ENCODE assay signal across 8 cellular contexts in the genomic region with DNA sequence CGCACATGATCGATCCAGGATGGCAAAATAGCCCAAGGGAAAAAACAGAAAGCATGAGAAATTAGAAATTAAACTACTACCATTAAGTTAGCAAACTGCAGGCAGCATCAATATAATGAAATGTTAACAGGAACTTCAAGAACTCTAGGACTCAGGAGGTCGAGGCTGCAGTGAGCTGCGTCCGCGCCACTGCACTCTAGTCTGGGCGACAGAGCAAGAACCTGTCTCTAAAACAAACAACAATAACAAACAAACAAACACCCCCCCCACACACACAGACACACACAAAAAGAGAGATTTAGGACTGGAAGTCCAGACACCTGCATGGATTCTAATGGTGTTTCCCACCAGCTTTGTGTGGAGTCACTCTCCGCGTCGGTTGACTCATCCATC. TPM values are rescaled to one million over a fixed set of nuclear protein-coding genes. Genes with fewer than 3 reads are reported as not detected.
DNase-seq lines count a peak whose midpoint lies in the region; ATAC-seq, FAIRE-seq and TF ChIP-seq lines count a peak whose summit lies in the region.

No MANE protein-coding gene starts in this region.

- H3K27ac ChIP-seq in C4-2B (peak overlapping the region; percentile 96), neural progenitor cell (no peak overlapping the region)
- H3K27ac ChIP-seq in effector memory CD4-positive, alpha-beta T cell (ENCODE audit: insufficient read depth, low read length, poor library complexity, severe bottlenecking), result peak overlapping the region; percentile 88

- TF ChIP-seq POLR2A in NB4 (IDR thresholded peaks at IDR 0.05; ENCODE audit: extremely low read depth, insufficient read length), result no peak

- H3K4me3 Mint-ChIP-seq in neural progenitor cell, result peak overlapping the region; percentile 94

- peaks cover 26% of the 10 kb centered on the region for H3K4me1 Mint-ChIP-seq in neural progenitor cell

- H3K36me3 Mint-ChIP-seq in neural progenitor cell, result peaks cover 16% of the 10 kb centered on the region

- H3K4me1 ChIP-seq in effector memory CD4-positive, alpha-beta T cell (ENCODE audit: control insufficient read depth, insufficient read depth, low read length, poor library complexity, severe bottlenecking), result peaks cover 24% of the 10 kb centered on the region
- H3K4me1 ChIP-seq in neural progenitor cell, result peaks cover 7% of the 10 kb centered on the region

- TF ChIP-seq CTCF in C4-2B (conservative IDR thresholded peaks at IDR 0.05), result no peak
- no peak for TF ChIP-seq CTCF in NB4 (IDR thresholded peaks at IDR 0.05; ENCODE audit: low read depth, low read length)
- no peak for TF ChIP-seq CTCF in neural progenitor cell (IDR thresholded peaks at IDR 0.05)

- H3K27ac Mint-ChIP-seq in neural progenitor cell, result peak overlapping the region; percentile 39

- ATAC-seq in HG02798 (IDR thresholded peaks at IDR 0.05; ENCODE audit: poor library complexity, unreplicated experiment) (no peak), HG02642 (IDR thresholded peaks at IDR 0.05; ENCODE audit: poor library complexity, unreplicated experiment) (no peak)

- peaks cover 13% of the 10 kb centered on the region for H3K79me2 ChIP-seq in neural progenitor cell (ENCODE audit: low read depth)

- H3K9ac ChIP-seq in neural progenitor cell, result no peak overlapping the region

- H3K4me3 ChIP-seq in NB4 (ENCODE audit: low read depth, low read length) (peak overlapping the region; percentile 91), neural progenitor cell (peak overlapping the region; percentile 82)
- H3K4me3 ChIP-seq in effector memory CD4-positive, alpha-beta T cell (ENCODE audit: insufficient read depth, low read depth, low read length, poor library complexity, severe bottlenecking), result peak overlapping the region; percentile 94

- peaks cover 5% of the 10 kb centered on the region for H3K27me3 Mint-ChIP-seq in neural progenitor cell (ENCODE audit: insufficient read depth, low read depth)

- H3F3A ChIP-seq in neural progenitor cell (ENCODE audit: low read depth), result peaks cover 11% of the 10 kb centered on the region

- no peaks in the 10 kb centered on the region for H3K9me3 ChIP-seq in effector memory CD4-positive, alpha-beta T cell (ENCODE audit: control insufficient read depth, low read length)
- no peaks in the 10 kb centered on the region for H3K9me3 ChIP-seq in neural progenitor cell (ENCODE audit: low read depth)

- no peaks in the 10 kb centered on the region for H3K27me3 ChIP-seq in effector memory CD4-positive, alpha-beta T cell (replicated peaks; ENCODE audit: control insufficient read depth, insufficient read depth, low read length, poor library complexity, severe bottlenecking)
- no peaks in the 10 kb centered on the region for H3K27me3 ChIP-seq in neural progenitor cell

- peak overlapping the region; percentile 90 for H2AFZ ChIP-seq in neural progenitor cell (replicated peaks)

- FAIRE-seq in HTR-8/SVneo (lab: Jason Lieb, UNC), result no peak

- peak overlapping the region; percentile 87 for H3K4me2 ChIP-seq in neural progenitor cell

- no peaks in the 10 kb centered on the region for H4K20me1 ChIP-seq in neural progenitor cell (ENCODE audit: low read depth)

- DNase-seq in NB4 (ENCODE audit: low read depth) (no peak), neural progenitor cell (ENCODE audit: low spot score) (no peak), NCI-H82 (lab: John Stamatoyannopoulos, UW) (no peak), HTR-8/SVneo (ENCODE audit: insufficient read length, low spot score) (no peak)
- no peak for DNase-seq in effector memory CD4-positive, alpha-beta T cell

- H3K36me3 ChIP-seq in effector memory CD4-positive, alpha-beta T cell (ENCODE audit: control insufficient read depth, insufficient read depth, low read length), result peaks cover 4% of the 10 kb centered on the region
- no peaks in the 10 kb centered on the region for H3K36me3 ChIP-seq in neural progenitor cell

- peaks cover 5% of the 10 kb centered on the region for H3K9me3 Mint-ChIP-seq in neural progenitor cell

RNA-seq across cellular contexts. Expression of gene SEPHS2, which starts 0.5 kb away (rescaled TPM):
- total RNA-seq in neural progenitor cell (ENCODE audit: low replicate concordance), result 9.0 and 13.9 TPM in 2 replicates

RNA-seq across cellular contexts. Expression of gene DCTPP1, which starts 16.4 kb away (rescaled TPM):
- total RNA-seq in neural progenitor cell (ENCODE audit: low replicate concordance), result 30.4 and 47.9 TPM in 2 replicates

RNA-seq across cellular contexts. Expression of gene ITGAL, which starts 26.3 kb away (rescaled TPM):
- not detected in 2 replicates for total RNA-seq in neural progenitor cell (ENCODE audit: low replicate concordance)

RNA-seq across cellular contexts. Expression of gene ZNF771, which starts 38.8 kb away (rescaled TPM):
- total RNA-seq in neural progenitor cell (ENCODE audit: low replicate concordance), result 6.0 and 17.7 TPM in 2 replicates

RNA-seq across cellular contexts. Expression of gene ZNF48, which starts 51.0 kb away (rescaled TPM):
- 39.3 and 41.8 TPM in 2 replicates for total RNA-seq in neural progenitor cell (ENCODE audit: low replicate concordance)
